1 cellular context compared by ENCODE assay signal in the genomic region with DNA sequence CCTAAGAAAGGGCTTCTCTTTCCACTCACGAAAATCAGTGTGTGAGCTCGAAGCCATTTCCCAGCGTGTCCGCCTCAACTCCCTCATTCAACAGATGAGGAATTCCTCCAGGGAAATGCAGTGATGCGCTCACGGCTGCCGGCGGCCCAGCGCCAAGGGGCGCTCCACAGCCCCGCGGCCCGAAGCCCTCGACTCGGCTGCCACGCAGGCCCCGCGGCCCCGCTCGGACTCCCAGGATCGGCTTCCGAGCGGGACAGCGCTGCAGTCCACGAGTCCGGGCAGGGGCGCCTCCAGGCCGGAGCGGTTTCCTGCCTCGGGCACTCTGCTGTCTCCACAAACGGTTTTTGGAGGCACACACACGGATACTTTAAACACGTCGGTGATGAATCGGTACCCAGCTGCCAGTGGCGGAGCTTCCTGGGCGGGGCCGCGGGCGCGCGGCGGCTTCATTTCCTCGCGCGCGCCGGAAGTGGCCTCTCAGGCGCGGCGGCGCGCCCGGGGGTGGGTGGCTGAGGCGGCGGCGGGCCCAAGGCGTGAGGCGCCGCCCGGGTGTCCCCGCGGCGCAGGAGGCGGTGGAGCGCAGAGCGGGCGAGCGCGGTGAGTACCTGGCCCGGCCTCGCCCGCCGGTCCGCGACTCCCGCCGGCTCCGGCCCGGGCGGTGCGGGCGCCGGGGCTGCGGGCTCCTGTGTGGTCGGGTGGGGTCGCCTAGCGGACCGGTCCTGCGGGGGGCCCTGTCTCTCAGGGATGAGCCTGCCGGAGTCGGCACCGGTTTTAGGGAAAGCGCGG.
TF ChIP-seq lines count a peak whose summit lies in the region.

A gene with protein sequence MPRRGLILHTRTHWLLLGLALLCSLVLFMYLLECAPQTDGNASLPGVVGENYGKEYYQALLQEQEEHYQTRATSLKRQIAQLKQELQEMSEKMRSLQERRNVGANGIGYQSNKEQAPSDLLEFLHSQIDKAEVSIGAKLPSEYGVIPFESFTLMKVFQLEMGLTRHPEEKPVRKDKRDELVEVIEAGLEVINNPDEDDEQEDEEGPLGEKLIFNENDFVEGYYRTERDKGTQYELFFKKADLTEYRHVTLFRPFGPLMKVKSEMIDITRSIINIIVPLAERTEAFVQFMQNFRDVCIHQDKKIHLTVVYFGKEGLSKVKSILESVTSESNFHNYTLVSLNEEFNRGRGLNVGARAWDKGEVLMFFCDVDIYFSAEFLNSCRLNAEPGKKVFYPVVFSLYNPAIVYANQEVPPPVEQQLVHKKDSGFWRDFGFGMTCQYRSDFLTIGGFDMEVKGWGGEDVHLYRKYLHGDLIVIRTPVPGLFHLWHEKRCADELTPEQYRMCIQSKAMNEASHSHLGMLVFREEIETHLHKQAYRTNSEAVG (plus strand): TSS at position 475 of the 786 bp plus-strand sequence. CDS start 16,705 bp downstream, outside the sequence.

TF ChIP-seq in IMR-90, 13 proteins besides CTCF, POLR2A, EP300 and RAD21:
- TF ChIP-seq SMC3 (IDR thresholded peaks at IDR 0.05; ENCODE audit: low read depth, low read length) (no peak), MAZ (IDR thresholded peaks at IDR 0.05; ENCODE audit: borderline replicate concordance, low read depth, low read length) (peak; percentile 47; the same call in 1 of the 2 replicates), RFX5 (IDR thresholded peaks at IDR 0.05; ENCODE audit: low read depth, low read length) (no peak), MXI1 (IDR thresholded peaks at IDR 0.05; ENCODE audit: borderline replicate concordance, low read depth, low read length) (peak; percentile 43; the same call in 1 of the 2 replicates), BHLHE40 (IDR thresholded peaks at IDR 0.05; ENCODE audit: low read depth, low read length) (no peak), RCOR1 (IDR thresholded peaks at IDR 0.05; ENCODE audit: insufficient replicate concordance, low read length) (no peak)
